In genomic region chr4:182089326-182089725, GRCh38 we compare ENCODE assay signal across 16 cellular contexts.
DNase-seq lines count a peak whose midpoint lies in the region; ATAC-seq and TF ChIP-seq lines count a peak whose summit lies in the region.
"Had no signal": no experiment of that assay in that cellular context is flagged by ENCODE, and none has a peak within 500 bp of the region (broad histone marks: within the 10 kb centered on the region; RNA-seq: fewer than 3 reads in every experiment).

No MANE protein-coding gene starts in this region.

- H3K36me3 Mint-ChIP-seq in endothelial cell (ENCODE audit: low read depth, unreplicated experiment) = no peaks in the 10 kb centered on the region
- H3K36me3 Mint-ChIP-seq in activated naive CD4-positive, alpha-beta T cell treated with anti-CD3 and anti-CD28 coated beads, Interleukin-2, amount 50 U/mL, for 72 hours = peaks cover 0 to 6% of the 10 kb centered on the region in 2 donors
- no peaks in the 10 kb centered on the region for H3K36me3 Mint-ChIP-seq in naive thymus-derived CD8-positive, alpha-beta T cell
- H3K36me3 Mint-ChIP-seq: CD8-positive, alpha-beta memory T cell had no signal

- TF ChIP-seq CTCF in GM13977 (IDR thresholded peaks at IDR 0.05; ENCODE audit: extremely low read depth, insufficient read depth, missing control alignments) = peak; percentile 29
- peak; percentile 57 for TF ChIP-seq CTCF in endothelial cell (IDR thresholded peaks at IDR 0.05; ENCODE audit: unreplicated experiment)

- H3K18ac ChIP-seq in trophoblast cell (ENCODE audit: low read length) = no peak overlapping the region

- no CpG with 5 or more reads among the region's 2 CpGs for WGBS in trophoblast cell (ENCODE audit: extremely low coverage, insufficient coverage, insufficient read length)

- H3K79me1 ChIP-seq in trophoblast cell (ENCODE audit: low read length) = peaks cover 10% of the 10 kb centered on the region

- H3K27ac Mint-ChIP-seq in endothelial cell (ENCODE audit: unreplicated experiment) = no peak overlapping the region
- no peak overlapping the region for H3K27ac Mint-ChIP-seq in activated naive CD4-positive, alpha-beta T cell treated with anti-CD3 and anti-CD28 coated beads, Interleukin-2, amount 50 U/mL, for 72 hours
- no peak overlapping the region for H3K27ac Mint-ChIP-seq in naive thymus-derived CD8-positive, alpha-beta T cell
- H3K27ac Mint-ChIP-seq: activated T-cell treated with anti-CD3 and anti-CD28 coated beads, Interleukin-2, amount 50 U/mL, for 24 hours; CD8-positive, alpha-beta memory T cell had no signal

- POLR2A ChIA-PET in naive thymus-derived CD8-positive, alpha-beta T cell (lab: Charles Lee) = no interaction called here

- H2AFZ ChIP-seq in trophoblast cell (ENCODE audit: insufficient read depth, low read length, poor library complexity) = no peak overlapping the region

- H4K12ac ChIP-seq in trophoblast cell (ENCODE audit: low read depth, low read length) = no peak overlapping the region

- no peak overlapping the region for H3K4me3 ChIP-seq in trophoblast cell (ENCODE audit: low read depth, low read length)
- H3K4me3 ChIP-seq: thyroid gland had no signal

- no peak overlapping the region for H2BK12ac ChIP-seq in trophoblast cell (ENCODE audit: low read length)

- no peak overlapping the region for H3K27ac ChIP-seq in trophoblast cell (ENCODE audit: low read depth, low read length)
- H3K27ac ChIP-seq: thyroid gland had no signal

- H2AK5ac ChIP-seq in trophoblast cell (ENCODE audit: low read length) = no peak overlapping the region

- no peaks in the 10 kb centered on the region for H3K79me2 ChIP-seq in trophoblast cell (ENCODE audit: control insufficient read depth, insufficient read depth, low read length, poor library complexity)

- no peak overlapping the region for H3K4me2 ChIP-seq in trophoblast cell (ENCODE audit: low read length)

- H3K9ac ChIP-seq in trophoblast cell (ENCODE audit: low read length) = no peak overlapping the region

- H3K4me3 Mint-ChIP-seq in endothelial cell (ENCODE audit: unreplicated experiment) = no peak overlapping the region
- H3K4me3 Mint-ChIP-seq in naive thymus-derived CD8-positive, alpha-beta T cell = no peak overlapping the region
- H3K4me3 Mint-ChIP-seq: activated T-cell treated with anti-CD3 and anti-CD28 coated beads, Interleukin-2, amount 50 U/mL, for 24 hours; CD8-positive, alpha-beta memory T cell had no signal

- peaks cover 0 to 6% of the 10 kb centered on the region in 2 experiments for H3K4me1 ChIP-seq in trophoblast cell (ENCODE audit: control insufficient read depth in 1 of 2, insufficient read depth in 2 of 2, low read length in 2 of 2)
- H3K4me1 ChIP-seq: thyroid gland had no signal

- H3K27me3 Mint-ChIP-seq in endothelial cell (ENCODE audit: unreplicated experiment) = no peaks in the 10 kb centered on the region
- H3K27me3 Mint-ChIP-seq in naive thymus-derived CD8-positive, alpha-beta T cell = peaks cover 0 to 7% (median 3%) of the 10 kb centered on the region in 5 donors
- H3K27me3 Mint-ChIP-seq: activated T-cell treated with anti-CD3 and anti-CD28 coated beads, Interleukin-2, amount 50 U/mL, for 24 hours; CD8-positive, alpha-beta memory T cell had no signal

- no peak overlapping the region for H2BK120ac ChIP-seq in trophoblast cell (ENCODE audit: insufficient read depth, low read length, poor library complexity)

- H3K36me3 ChIP-seq in trophoblast cell (ENCODE audit: control insufficient read depth in 1 of 2, insufficient read depth in 2 of 2, low read length in 2 of 2) = no peaks in the 10 kb centered on the region
- H3K36me3 ChIP-seq: thyroid gland had no signal

- no peak for ATAC-seq in HG03196 (IDR thresholded peaks at IDR 0.05; ENCODE audit: unreplicated experiment)
- ATAC-seq in activated naive CD4-positive, alpha-beta T cell treated with anti-CD3 and anti-CD28 coated beads, Interleukin-2, amount 50 U/mL, for 72 hours = no peak
- ATAC-seq in naive thymus-derived CD8-positive, alpha-beta T cell = no peak
- ATAC-seq: activated CD4-positive, CD25-positive, alpha-beta regulatory T cell treated with anti-CD3 and anti-CD28 coated beads, Interleukin-2, amount 50 U/mL, for 24 hours; left cardiac atrium had no signal

- peaks cover 2% of the 10 kb centered on the region for H3K4me1 Mint-ChIP-seq in endothelial cell (ENCODE audit: unreplicated experiment)
- no peaks in the 10 kb centered on the region for H3K4me1 Mint-ChIP-seq in naive thymus-derived CD8-positive, alpha-beta T cell
- H3K4me1 Mint-ChIP-seq: CD8-positive, alpha-beta memory T cell had no signal

- H3K14ac ChIP-seq in trophoblast cell (ENCODE audit: low read length) = no peak overlapping the region

- H4K91ac ChIP-seq in trophoblast cell (ENCODE audit: low read depth, low read length) = no peak overlapping the region

- no peak overlapping the region for H3K4ac ChIP-seq in trophoblast cell (ENCODE audit: low read depth, low read length)

- no peak overlapping the region for H4K8ac ChIP-seq in trophoblast cell (ENCODE audit: low read depth, low read length)

- H3K9me3 ChIP-seq in trophoblast cell (ENCODE audit: insufficient read depth, low read depth, low read length) = no peaks in the 10 kb centered on the region
- H3K9me3 ChIP-seq: thyroid gland had no signal

- H3K23ac ChIP-seq in trophoblast cell (ENCODE audit: low read length) = no peak overlapping the region

- no peaks in the 10 kb centered on the region for H3K9me3 Mint-ChIP-seq in endothelial cell (ENCODE audit: unreplicated experiment)
- H3K9me3 Mint-ChIP-seq in activated naive CD4-positive, alpha-beta T cell treated with anti-CD3 and anti-CD28 coated beads, Interleukin-2, amount 50 U/mL, for 72 hours = peaks cover 5 to 11% of the 10 kb centered on the region in 2 donors
- H3K9me3 Mint-ChIP-seq in naive thymus-derived CD8-positive, alpha-beta T cell = peaks cover 0 to 11% (median 2%) of the 10 kb centered on the region in 9 donors

- peak overlapping the region; percentile 19 for H2BK5ac ChIP-seq in trophoblast cell (ENCODE audit: low read depth, low read length, poor library complexity)

- peak; percentile 33 for DNase-seq in GM13977 (ENCODE audit: low spot score)
- DNase-seq in NAMALWA (ENCODE audit: low spot score) = peak; percentile 13
- DNase-seq in endothelial cell (ENCODE audit: low spot score) = peak; percentile 15
- DNase-seq in trophoblast cell = no peak
- DNase-seq in activated naive CD4-positive, alpha-beta T cell treated with anti-CD3 and anti-CD28 coated beads, Interleukin-2, amount 50 U/mL, for 72 hours (ENCODE audit: low spot score in 2 of 2) = no peak
- no peak for DNase-seq in occipital lobe (lab: John Stamatoyannopoulos, UW)
- DNase-seq in naive thymus-derived CD8-positive, alpha-beta T cell = no peak
- DNase-seq: activated T-cell treated with anti-CD3 and anti-CD28 coated beads, Interleukin-2, amount 50 U/mL, for 24 hours; aorta; CD8-positive, alpha-beta memory T cell; left cardiac atrium; NCI-H1105; NCI-H526 treated with DMSO at 0.1 percent for 48 hours had no signal

- no peaks in the 10 kb centered on the region for H3K27me3 ChIP-seq in trophoblast cell (ENCODE audit: insufficient read depth, low read length)
- H3K27me3 ChIP-seq: thyroid gland had no signal

- in situ Hi-C loops in GM13977 (cut with MboI; ENCODE audit: low pct_unique_long_range_greater_than_20kb, low sequenced_read_pairs, unreplicated experiment) = no loop called here

Comparison
In these comparisons a context has a peak if more than half of its experiments do, and no peak if none do; other contexts are left out.
1. DNase-seq: peak in GM13977 (single experiment), NAMALWA (single experiment) and endothelial cell (single experiment); none in trophoblast cell (0 of 2), activated naive CD4-positive, alpha-beta T cell treated with anti-CD3 and anti-CD28 coated beads, Interleukin-2, amount 50 U/mL, for 72 hours (0 of 2), occipital lobe (single experiment) and naive thymus-derived CD8-positive, alpha-beta T cell (0 of 10).